ENCODE assay signal across 1 cellular context in the genomic region with DNA sequence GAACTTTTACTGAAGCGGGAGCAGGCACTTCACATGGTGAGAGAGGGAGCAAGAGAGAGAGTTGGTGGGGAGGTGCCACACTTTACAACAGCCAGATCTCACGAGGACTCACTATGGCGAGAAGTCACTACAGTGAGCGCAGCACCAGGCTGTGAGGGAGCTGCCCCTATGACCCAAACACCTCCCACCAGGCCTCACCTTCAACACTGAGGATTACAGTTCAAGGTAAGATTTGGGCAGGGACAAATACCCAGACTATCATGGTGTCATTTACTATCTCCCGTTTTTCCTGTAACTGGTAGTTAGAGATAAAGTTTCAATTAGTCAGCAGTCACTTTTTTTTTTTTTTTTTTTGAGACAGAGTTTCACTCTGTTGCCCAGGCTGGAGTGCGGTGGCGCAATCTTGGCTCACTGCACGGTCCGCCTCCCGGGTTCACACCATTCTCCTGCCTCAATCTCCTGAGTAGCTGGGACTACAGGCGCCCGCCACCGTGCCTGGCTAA.
A peak's percentile ranks its signal among the peaks of the same experiment; 100 is the strongest.
TF ChIP-seq lines count a peak whose summit lies in the region.

No MANE protein-coding gene starts in this region.

TF ChIP-seq in HepG2, 621 proteins besides CTCF, POLR2A, EP300 and RAD21:
- TF ChIP-seq NAIF1 (CRISPR knock-in tag; IDR thresholded peaks at IDR 0.05; ENCODE audit: borderline replicate concordance) = no peak
- peak; percentile 77 for TF ChIP-seq ZMYM4 (CRISPR knock-in tag; IDR thresholded peaks at IDR 0.05)
- TF ChIP-seq, protein P1, sequence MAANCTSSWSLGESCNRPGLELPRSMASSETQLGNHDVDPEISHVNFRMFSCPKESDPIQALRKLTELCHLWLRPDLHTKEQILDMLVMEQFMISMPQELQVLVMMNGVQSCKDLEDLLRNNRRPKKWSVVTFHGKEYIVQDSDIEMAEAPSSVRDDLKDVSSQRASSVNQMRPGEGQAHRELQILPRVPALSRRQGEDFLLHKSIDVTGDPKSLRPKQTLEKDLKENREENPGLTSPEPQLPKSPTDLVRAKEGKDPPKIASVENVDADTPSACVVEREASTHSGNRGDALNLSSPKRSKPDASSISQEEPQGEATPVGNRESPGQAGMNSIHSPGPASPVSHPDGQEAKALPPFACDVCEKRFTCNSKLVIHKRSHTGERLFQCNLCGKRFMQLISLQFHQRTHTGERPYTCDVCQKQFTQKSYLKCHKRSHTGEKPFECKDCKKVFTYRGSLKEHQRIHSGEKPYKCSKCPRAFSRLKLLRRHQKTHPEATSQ (CRISPR knock-in tag; IDR thresholded peaks at IDR 0.05; ENCODE audit: borderline replicate concordance) = peak; percentile 99
- TF ChIP-seq, protein P2, sequence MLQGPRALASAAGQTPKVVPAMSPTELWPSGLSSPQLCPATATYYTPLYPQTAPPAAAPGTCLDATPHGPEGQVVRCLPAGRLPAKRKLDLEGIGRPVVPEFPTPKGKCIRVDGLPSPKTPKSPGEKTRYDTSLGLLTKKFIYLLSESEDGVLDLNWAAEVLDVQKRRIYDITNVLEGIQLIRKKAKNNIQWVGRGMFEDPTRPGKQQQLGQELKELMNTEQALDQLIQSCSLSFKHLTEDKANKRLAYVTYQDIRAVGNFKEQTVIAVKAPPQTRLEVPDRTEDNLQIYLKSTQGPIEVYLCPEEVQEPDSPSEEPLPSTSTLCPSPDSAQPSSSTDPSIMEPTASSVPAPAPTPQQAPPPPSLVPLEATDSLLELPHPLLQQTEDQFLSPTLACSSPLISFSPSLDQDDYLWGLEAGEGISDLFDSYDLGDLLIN (CRISPR knock-in tag; IDR thresholded peaks at IDR 0.05; ENCODE audit: borderline replicate concordance) = no peak
- TF ChIP-seq SOX6 (IDR thresholded peaks at IDR 0.05) = no peak
- peak; percentile 25; the same call in 1 of the 2 replicates for TF ChIP-seq SOX6 (CRISPR knock-in tag; IDR thresholded peaks at IDR 0.05)
- TF ChIP-seq ZNF558 (CRISPR knock-in tag; IDR thresholded peaks at IDR 0.05; ENCODE audit: borderline replicate concordance) = no peak
- TF ChIP-seq FOSL2 (CRISPR knock-in tag; IDR thresholded peaks at IDR 0.05) = 0 out of 2 replicates have a peak, but pooled peaks have one; percentile 9
- 0 out of 4 replicates have a peak, but pooled peaks of 1 of the 2 experiments have one; percentile 8 for TF ChIP-seq NR2F1 (CRISPR knock-in tag; IDR thresholded peaks at IDR 0.05)
- peak; percentile 16; the same call in 1 of the 2 replicates for TF ChIP-seq ZNF121 (CRISPR knock-in tag; IDR thresholded peaks at IDR 0.05)
- TF ChIP-seq SYNCRIP (IDR thresholded peaks at IDR 0.05; ENCODE audit: insufficient read depth, low read depth, low read length) = no peak
- no peak for TF ChIP-seq MAFF (IDR thresholded peaks at IDR 0.05; ENCODE audit: low read depth, low read length)
- TF ChIP-seq HNRNPLL (IDR thresholded peaks at IDR 0.05; ENCODE audit: low read depth, low read length, poor library complexity, severe bottlenecking) = no peak
- no peak for TF ChIP-seq ARNT (IDR thresholded peaks at IDR 0.05)
- 0 out of 2 replicates have a peak, but pooled peaks have one; percentile 3 for TF ChIP-seq NR2C2 (CRISPR knock-in tag; IDR thresholded peaks at IDR 0.05; ENCODE audit: borderline replicate concordance)
- peak; percentile 48; the same call in 1 of the 2 replicates for TF ChIP-seq CEBPB (IDR thresholded peaks at IDR 0.05; ENCODE audit: borderline replicate concordance, low read depth, low read length)
- peak; percentile 20; the same call in 1 of the 2 replicates for TF ChIP-seq ZFX (CRISPR knock-in tag; IDR thresholded peaks at IDR 0.05; ENCODE audit: low read depth)
- TF ChIP-seq ZNF160 (CRISPR knock-in tag; IDR thresholded peaks at IDR 0.05) = 0 out of 2 replicates have a peak, but pooled peaks have one; percentile 3
- no peak for TF ChIP-seq ZNF180 (CRISPR knock-in tag; IDR thresholded peaks at IDR 0.05; ENCODE audit: borderline replicate concordance, low read depth)
- TF ChIP-seq ZNF326 (CRISPR knock-in tag; IDR thresholded peaks at IDR 0.05; ENCODE audit: borderline replicate concordance) = no peak
- no peak for TF ChIP-seq ZSCAN9 (CRISPR knock-in tag; IDR thresholded peaks at IDR 0.05; ENCODE audit: borderline replicate concordance)
- TF ChIP-seq ZBTB4 (CRISPR knock-in tag; IDR thresholded peaks at IDR 0.05; ENCODE audit: borderline replicate concordance) = peak; percentile 84; the same call in 1 of the 2 replicates
- TF ChIP-seq, protein P3, sequence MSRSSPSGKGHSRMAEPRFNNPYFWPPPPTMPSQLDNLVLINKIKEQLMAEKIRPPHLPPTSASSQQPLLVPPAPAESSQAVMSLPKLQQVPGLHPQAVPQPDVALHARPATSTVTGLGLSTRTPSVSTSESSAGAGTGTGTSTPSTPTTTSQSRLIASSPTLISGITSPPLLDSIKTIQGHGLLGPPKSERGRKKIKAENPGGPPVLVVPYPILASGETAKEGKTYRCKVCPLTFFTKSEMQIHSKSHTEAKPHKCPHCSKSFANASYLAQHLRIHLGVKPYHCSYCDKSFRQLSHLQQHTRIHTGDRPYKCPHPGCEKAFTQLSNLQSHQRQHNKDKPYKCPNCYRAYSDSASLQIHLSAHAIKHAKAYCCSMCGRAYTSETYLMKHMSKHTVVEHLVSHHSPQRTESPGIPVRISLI (CRISPR knock-in tag; IDR thresholded peaks at IDR 0.05; ENCODE audit: borderline replicate concordance) = peak; percentile 49; the same call in 1 of the 2 replicates
- no peak for TF ChIP-seq TCF7 (IDR thresholded peaks at IDR 0.05; ENCODE audit: low read depth)
- TF ChIP-seq HNF4A (CRISPR knock-in tag; IDR thresholded peaks at IDR 0.05) = 0 out of 2 replicates have a peak, but pooled peaks have one; percentile 5
- TF ChIP-seq ZNF138 (CRISPR knock-in tag; IDR thresholded peaks at IDR 0.05; ENCODE audit: low read depth) = no peak
- no peak for TF ChIP-seq ZBTB34 (CRISPR knock-in tag; IDR thresholded peaks at IDR 0.05)
- no peak for TF ChIP-seq ZSCAN22 (CRISPR knock-in tag; IDR thresholded peaks at IDR 0.05)
- TF ChIP-seq ZNF34 (CRISPR knock-in tag; IDR thresholded peaks at IDR 0.05; ENCODE audit: borderline replicate concordance) = no peak
- TF ChIP-seq ZBTB33 (CRISPR knock-in tag; IDR thresholded peaks at IDR 0.05) = 0 out of 2 replicates have a peak, but pooled peaks have one; percentile 71
- peak; percentile 76 for TF ChIP-seq RBM22 (optimal IDR thresholded peaks at IDR 0.05; ENCODE audit: low read length)
- peak; percentile 26; the same call in 1 of the 2 replicates for TF ChIP-seq ZBTB38 (CRISPR knock-in tag; IDR thresholded peaks at IDR 0.05)
- TF ChIP-seq SALL1 (CRISPR knock-in tag; IDR thresholded peaks at IDR 0.05) = 0 out of 2 replicates have a peak, but pooled peaks have one; percentile 19
- no peak for TF ChIP-seq HNRNPUL1 (IDR thresholded peaks at IDR 0.05; ENCODE audit: low read depth, low read length)
- TF ChIP-seq ZNF746 (CRISPR knock-in tag; IDR thresholded peaks at IDR 0.05) = 0 out of 2 replicates have a peak, but pooled peaks have one; percentile 11
- no peak for TF ChIP-seq ZBTB20 (CRISPR knock-in tag; IDR thresholded peaks at IDR 0.05; ENCODE audit: borderline replicate concordance, low read depth)
- TF ChIP-seq, protein P4, sequence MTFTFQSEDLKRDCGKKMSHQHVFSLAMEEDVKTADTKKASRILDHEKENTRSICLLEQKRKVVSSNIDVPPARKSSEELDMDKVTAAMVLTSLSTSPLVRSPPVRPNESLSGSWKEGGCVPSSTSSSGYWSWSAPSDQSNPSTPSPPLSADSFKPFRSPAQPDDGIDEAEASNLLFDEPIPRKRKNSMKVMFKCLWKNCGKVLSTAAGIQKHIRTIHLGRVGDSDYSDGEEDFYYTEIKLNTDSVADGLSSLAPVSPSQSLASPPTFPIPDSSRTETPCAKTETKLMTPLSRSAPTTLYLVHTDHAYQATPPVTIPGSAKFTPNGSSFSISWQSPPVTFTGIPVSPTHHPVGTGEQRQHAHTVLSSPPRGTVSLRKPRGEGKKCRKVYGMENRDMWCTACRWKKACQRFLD (CRISPR knock-in tag; IDR thresholded peaks at IDR 0.05; ENCODE audit: borderline replicate concordance) = 0 out of 2 replicates have a peak, but pooled peaks have one; percentile 2
- no peak for TF ChIP-seq RFX3 (CRISPR knock-in tag; IDR thresholded peaks at IDR 0.05)
